8 cellular contexts compared by ENCODE assay signal in genomic region chr9:35605336-35606137, GRCh38. TPM values are rescaled to one million over a fixed set of nuclear protein-coding genes. Genes with fewer than 3 reads are reported as not detected.
A peak's percentile ranks its signal among the peaks of the same experiment; 100 is the strongest.
DNase-seq lines count a peak whose midpoint lies in the region; ATAC-seq, FAIRE-seq and TF ChIP-seq lines count a peak whose summit lies in the region.

No MANE protein-coding gene starts in this region.

- H3K36me3 ChIP-seq in GM06990 (ENCODE audit: control insufficient read depth, insufficient read depth, low read length) (peaks cover 7% of the 10 kb centered on the region), pancreas (peaks cover 0 to 11% (median 0%) of the 10 kb centered on the region in 3 donors)

- peak overlapping the region; percentile 65 for H3K4me3 ChIP-seq in GM06990 (replicated peaks; ENCODE audit: low read depth, low read length)
- peak overlapping the region; percentile 52 to 94 (median 76) for H3K4me3 ChIP-seq in pancreas

- intact Hi-C loops in pancreas (cut with DNase I), result no loop called here

- no peak for TF ChIP-seq CTCF in GM06990 (IDR thresholded peaks at IDR 0.05; ENCODE audit: insufficient read depth, low read length, poor library complexity, severe bottlenecking)
- TF ChIP-seq CTCF in pancreas (IDR thresholded peaks at IDR 0.05), result no peak

- peak overlapping the region; percentile 86 for H3K4me3 Mint-ChIP-seq in activated T-cell treated with anti-CD3 and anti-CD28 coated beads, Interleukin-2, amount 50 U/mL, for 4 hours

- H3K9me3 Mint-ChIP-seq in activated T-cell treated with anti-CD3 and anti-CD28 coated beads, Interleukin-2, amount 50 U/mL, for 4 hours, result no peaks in the 10 kb centered on the region

- 0% methylated on average over 64 to 80 of the region's 80 CpGs for WGBS in pancreas, 2 donors

- no peaks in the 10 kb centered on the region for H3K9me3 ChIP-seq in pancreas

- DNase-seq in GM06990 (ENCODE audit: extremely low read depth, insufficient read length) (peak; percentile 49), HuH-7.5 (ENCODE audit: low spot score) (peak; percentile 77), germinal center (ENCODE audit: low spot score) (peak; percentile 55), pancreas (peak in 4 of 6 donors; percentile 42 to 84 (median 56)), GF-D8 (lab: John Stamatoyannopoulos, UW) (no peak), cerebellum (ENCODE audit: low spot score) (no peak)
- no peak for DNase-seq in activated T-cell treated with anti-CD3 and anti-CD28 coated beads, Interleukin-2, amount 50 U/mL, for 4 hours

- peaks cover 36% of the 10 kb centered on the region for H3K4me1 Mint-ChIP-seq in activated T-cell treated with anti-CD3 and anti-CD28 coated beads, Interleukin-2, amount 50 U/mL, for 4 hours (ENCODE audit: low read depth)

- no peaks in the 10 kb centered on the region for H3K27me3 Mint-ChIP-seq in activated T-cell treated with anti-CD3 and anti-CD28 coated beads, Interleukin-2, amount 50 U/mL, for 4 hours (ENCODE audit: low read depth)

- FAIRE-seq in pancreas (lab: Jason Lieb, UNC), result no peak

- H3K36me3 Mint-ChIP-seq in activated T-cell treated with anti-CD3 and anti-CD28 coated beads, Interleukin-2, amount 50 U/mL, for 4 hours (ENCODE audit: insufficient read depth), result peaks cover 10% of the 10 kb centered on the region

- peak; percentile 13 for ATAC-seq in GM21528 (IDR thresholded peaks at IDR 0.05; ENCODE audit: low FRiP score, unreplicated experiment)
- ATAC-seq in activated T-cell treated with anti-CD3 and anti-CD28 coated beads, Interleukin-2, amount 50 U/mL, for 4 hours, result peak; percentile 12 to 16
- peak in 1 of 4 donors; percentile 2 for ATAC-seq in pancreas

- peak overlapping the region in 3 of 4 donors; percentile 44 to 61 (median 49) for H3K27ac ChIP-seq in pancreas

- no peaks in the 10 kb centered on the region for H3K27me3 ChIP-seq in GM06990 (replicated peaks; ENCODE audit: control insufficient read depth, insufficient read depth, low read length)
- no peaks in the 10 kb centered on the region for H3K27me3 ChIP-seq in pancreas

- H3K4me1 ChIP-seq in pancreas, result peaks cover 0 to 18% (median 3%) of the 10 kb centered on the region in 3 donors

RNA-seq across cellular contexts. Expression of gene TESK1, which starts 0.5 kb away (rescaled TPM):
- total RNA-seq in activated T-cell treated with anti-CD3 and anti-CD28 coated beads, Interleukin-2, amount 50 U/mL, for 4 hours, result 10 to 100 TPM; 42.0 to 57.1 (median 54.9) TPM
- 10 to 100 TPM; 12.1 to 23.0 (median 14.2) TPM for total RNA-seq in pancreas
- polyA plus RNA-seq in pancreas, result 10 to 100 TPM; 38.7 to 56.6 TPM
- 14.8 TPM for total RNA-seq in cerebellum

RNA-seq across cellular contexts. Expression of gene CD72, which starts 12.7 kb away (rescaled TPM):
- total RNA-seq in activated T-cell treated with anti-CD3 and anti-CD28 coated beads, Interleukin-2, amount 50 U/mL, for 4 hours, result 1 to 10 TPM; 1.8 to 4.5 (median 3.9) TPM
- total RNA-seq in pancreas (1 to 10 TPM in 5 of 6 donors, under 1 TPM in 1; 0.88 to 3.4 (median 2.9) TPM), cerebellum (1.3 TPM)
- polyA plus RNA-seq in pancreas, result 1 to 10 TPM; 3.5 to 7.7 TPM

RNA-seq across cellular contexts. Expression of gene SIT1, which starts 45.2 kb away (rescaled TPM):
- 10 to 100 TPM; 21.8 to 23.8 (median 22.9) TPM for total RNA-seq in activated T-cell treated with anti-CD3 and anti-CD28 coated beads, Interleukin-2, amount 50 U/mL, for 4 hours
- total RNA-seq in pancreas (under 1 TPM in 4 of 6 donors, not detected in 2; 0.25 to 0.59 (median 0.46) TPM), cerebellum (not detected)
- under 1 TPM; 0.27 to 0.45 TPM for polyA plus RNA-seq in pancreas

RNA-seq across cellular contexts. Expression of gene RMRP, which starts 52.3 kb away (rescaled TPM):
- over 10,000 TPM; 12,907 to 15,791 (median 13,372) TPM for total RNA-seq in activated T-cell treated with anti-CD3 and anti-CD28 coated beads, Interleukin-2, amount 50 U/mL, for 4 hours
- total RNA-seq in pancreas, result over 10,000 TPM in 4 of 6 donors, 1,000 to 10,000 TPM in 2; 3,151 to 15,171 (median 11,469) TPM
- polyA plus RNA-seq in pancreas, result 100 to 1,000 TPM in 1 of 2 donors, 10 to 100 TPM in 1; 80.5 to 300 TPM
- total RNA-seq in cerebellum, result 172,488 TPM

RNA-seq across cellular contexts. Expression of gene CCDC107, which starts 52.6 kb away (rescaled TPM):
- total RNA-seq in activated T-cell treated with anti-CD3 and anti-CD28 coated beads, Interleukin-2, amount 50 U/mL, for 4 hours, result 10 to 100 TPM; 11.1 to 12.5 (median 12.0) TPM
- 10 to 100 TPM; 13.8 to 32.6 (median 19.0) TPM for total RNA-seq in pancreas
- 10 to 100 TPM; 55.4 to 84.7 TPM for polyA plus RNA-seq in pancreas
- 8.9 TPM for total RNA-seq in cerebellum

Comparison
In these comparisons a context has a peak if more than half of its experiments do, and no peak if none do; other contexts are left out.
1. DNase-seq: peak in GM06990 (single experiment), HuH-7.5 (single experiment), germinal center (single experiment) and pancreas (4 of 6); none in activated T-cell treated with anti-CD3 and anti-CD28 coated beads, Interleukin-2, amount 50 U/mL, for 4 hours (single experiment), GF-D8 (single experiment) and cerebellum (single experiment).
2. RNA of gene SIT1, which starts 45.2 kb away (total RNA-seq): 21.8 to 23.8 TPM in activated T-cell treated with anti-CD3 and anti-CD28 coated beads, Interleukin-2, amount 50 U/mL, for 4 hours; 0.25 to 0.59 TPM in pancreas and not detected in cerebellum (single experiment); every median in the first group is over 10 times any median in the second.